13 cellular contexts compared by ENCODE assay signal in genomic region chr15:56205061-56205876, GRCh38. TPM values are rescaled to one million over a fixed set of nuclear protein-coding genes. Genes with fewer than 3 reads are reported as not detected.
DNase-seq lines count a peak whose midpoint lies in the region; ATAC-seq, FAIRE-seq and TF ChIP-seq lines count a peak whose summit lies in the region.
"Had no signal": no experiment of that assay in that cellular context is flagged by ENCODE, and none has a peak within 500 bp of the region (broad histone marks: within the 10 kb centered on the region; RNA-seq: fewer than 3 reads in every experiment).

No MANE protein-coding gene starts in this region.

- no peak overlapping the region for H3K4me3 ChIP-seq in HepG2 (replicated peaks in 1 of 3; ENCODE audit: insufficient read depth in 1 of 3, low read depth in 2 of 3, low read length in 3 of 3)
- no peak overlapping the region for H3K4me3 ChIP-seq in right lobe of liver

- H3K9ac ChIP-seq in HepG2 (ENCODE audit: insufficient read depth, low read depth, low read length), result no peak overlapping the region

- H3K36me3 ChIP-seq in HepG2 (replicated peaks in 1 of 2; ENCODE audit: control insufficient read depth in 1 of 2, insufficient read depth in 2 of 2, low read length in 2 of 2) (peaks cover 6 to 13% of the 10 kb centered on the region in 2 experiments), right lobe of liver (no peaks in the 10 kb centered on the region)
- H3K36me3 ChIP-seq: neutrophil had no signal

- CTCF ChIA-PET in HepG2 (lab: Yijun Ruan, JAX; ENCODE audit: low intra/inter-chr PET ratio, low total read pairs), result no interaction called here

- DNase-seq in HepG2 (ENCODE audit: low spot score), result no peak
- DNase-seq in right lobe of liver, result no peak
- DNase-seq in activated T-helper 1 cell treated with anti-CD3 and anti-CD28 coated beads, Interleukin-12 subunit alpha, Interleukin-12 subunit beta, Interleukin-2, Interleukin-4 antibody, amounts not matched to agents 30 ng/mL and 10 ng/mL and 1 ng/mL, durations not matched to agents 14 hours and 24 hours and 36 hours (ENCODE audit: low spot score), result no peak
- DNase-seq in glomerular endothelial cell (ENCODE audit: extremely low read depth, low read depth, low spot score), result peak; percentile 18
- DNase-seq in anterior cingulate cortex (lab: John Stamatoyannopoulos, UW), result no peak
- no peak for DNase-seq in NCI-H1105 treated with DMSO at 0.1 percent for 48 hours (lab: John Stamatoyannopoulos, UW)
- DNase-seq in GDM1 (lab: John Stamatoyannopoulos, UW), result no peak
- DNase-seq: activated naive CD4-positive, alpha-beta T cell treated with anti-CD3 and anti-CD28 coated beads for 36 hours; SHP77; stimulated activated naive CD8-positive, alpha-beta T cell treated with anti-CD3 and anti-CD28 coated beads, Interleukin-15, Interleukin-2, amounts not matched to agents 100 U/mL and 50 U/mL, for 24 hours had no signal

- H3K79me2 ChIP-seq in HepG2 (ENCODE audit: insufficient read depth, low read length), result peaks cover 78% of the 10 kb centered on the region

- no TSS peak for BruUV-seq in HepG2 (replicated peaks; lab: Mats Ljungman, UMichigan)

- H3K9me3 ChIP-seq in HepG2 (ENCODE audit: low read length) (no peaks in the 10 kb centered on the region), right lobe of liver (no peaks in the 10 kb centered on the region)
- H3K9me3 ChIP-seq: neutrophil had no signal

- peak; percentile 21 for FAIRE-seq in HepG2 (lab: Jason Lieb, UNC)

- POLR2A ChIA-PET in HepG2 (lab: Yijun Ruan, JAX), result no interaction called here

- no peaks in the 10 kb centered on the region for H3K27me3 Mint-ChIP-seq in activated T-helper 1 cell treated with anti-CD3 and anti-CD28 coated beads, Interleukin-12 subunit alpha, Interleukin-12 subunit beta, Interleukin-2, Interleukin-4 antibody, amounts not matched to agents 30 ng/mL and 10 ng/mL and 1 ng/mL, durations not matched to agents 14 hours and 24 hours and 36 hours (ENCODE audit: insufficient read depth)

- TF ChIP-seq POLR2A in HepG2 (IDR thresholded peaks at IDR 0.05; ENCODE audit: insufficient read depth in 1 of 2, low read depth in 2 of 2, low read length in 2 of 2) (no peak), right lobe of liver (IDR thresholded peaks at IDR 0.05) (no peak)

- peaks cover 17% of the 10 kb centered on the region; the same call in 1 of the 2 replicates for H3K4me1 ChIP-seq in HepG2 (ENCODE audit: insufficient read depth, low read length)
- H3K4me1 ChIP-seq in right lobe of liver, result no peaks in the 10 kb centered on the region

- TF ChIP-seq RAD21 in HepG2 (CRISPR knock-in tag; IDR thresholded peaks at IDR 0.05), result no peak

- TF ChIP-seq EP300 in HepG2 (IDR thresholded peaks at IDR 0.05; ENCODE audit: low read depth in 2 of 2, low read length in 2 of 2), result no peak
- no peak for TF ChIP-seq EP300 in HepG2 (CRISPR knock-in tag; IDR thresholded peaks at IDR 0.05; ENCODE audit: borderline replicate concordance)

- H3K27me3 ChIP-seq in HepG2 (ENCODE audit: control insufficient read depth in 1 of 2, insufficient read depth in 2 of 2, low read length in 2 of 2) (no peaks in the 10 kb centered on the region), right lobe of liver (no peaks in the 10 kb centered on the region)
- H3K27me3 ChIP-seq: neutrophil had no signal

- in situ Hi-C loops in HepG2 (cut with HindIII; ENCODE audit: extremely low pct_ligation_motif_present, low pct_unique_long_range_greater_than_20kb), result no loop called here

- no peaks in the 10 kb centered on the region; the same call in 1 of the 2 replicates for H4K20me1 ChIP-seq in HepG2 (ENCODE audit: insufficient read depth, low read length)

- H3K4me3 Mint-ChIP-seq in activated T-helper 1 cell treated with anti-CD3 and anti-CD28 coated beads, Interleukin-12 subunit alpha, Interleukin-12 subunit beta, Interleukin-2, Interleukin-4 antibody, amounts not matched to agents 30 ng/mL and 10 ng/mL and 1 ng/mL, durations not matched to agents 14 hours and 24 hours and 36 hours, result no peak overlapping the region
- H3K4me3 Mint-ChIP-seq: activated naive CD4-positive, alpha-beta T cell treated with anti-CD3 and anti-CD28 coated beads for 36 hours had no signal

- H3K9me3 Mint-ChIP-seq in activated T-helper 1 cell treated with anti-CD3 and anti-CD28 coated beads, Interleukin-12 subunit alpha, Interleukin-12 subunit beta, Interleukin-2, Interleukin-4 antibody, amounts not matched to agents 30 ng/mL and 10 ng/mL and 1 ng/mL, durations not matched to agents 14 hours and 24 hours and 36 hours, result peaks cover 2% of the 10 kb centered on the region
- H3K9me3 Mint-ChIP-seq: activated naive CD4-positive, alpha-beta T cell treated with anti-CD3 and anti-CD28 coated beads for 36 hours had no signal

- H3K36me3 Mint-ChIP-seq in activated T-helper 1 cell treated with anti-CD3 and anti-CD28 coated beads, Interleukin-12 subunit alpha, Interleukin-12 subunit beta, Interleukin-2, Interleukin-4 antibody, amounts not matched to agents 30 ng/mL and 10 ng/mL and 1 ng/mL, durations not matched to agents 14 hours and 24 hours and 36 hours (ENCODE audit: low read depth), result peaks cover 10% of the 10 kb centered on the region

- H3K4me2 ChIP-seq in HepG2 (ENCODE audit: low read depth, low read length), result no peak overlapping the region

- intact Hi-C loops in HepG2 (cut with micrococcal nuclease; ENCODE audit: unreplicated experiment) (no loop called here), right lobe of liver (cut with DNase I) (no loop called here)
- intact Hi-C loops in activated T-helper 1 cell treated with anti-CD3 and anti-CD28 coated beads, Interleukin-12 subunit alpha, Interleukin-12 subunit beta, Interleukin-2, Interleukin-4 antibody, amounts not matched to agents 30 ng/mL and 10 ng/mL and 1 ng/mL, durations not matched to agents 14 hours and 24 hours and 36 hours (cut with micrococcal nuclease), result loop anchor here (5.0 kb wide), 1 partner anchor 38 kb away; no protein-coding TSS in a partner anchor

- ATAC-seq in HepG2 (no peak), right lobe of liver (no peak), GM21528 (IDR thresholded peaks at IDR 0.05; ENCODE audit: low FRiP score, unreplicated experiment) (no peak)
- ATAC-seq: HCT116; stimulated activated naive CD8-positive, alpha-beta T cell treated with anti-CD3 and anti-CD28 coated beads, Interleukin-15, Interleukin-2, amounts not matched to agents 100 U/mL and 50 U/mL, for 24 hours had no signal

- TF ChIP-seq CTCF in HepG2 (CRISPR knock-in tag; IDR thresholded peaks at IDR 0.05) (no peak), right lobe of liver (IDR thresholded peaks at IDR 0.05) (no peak)

- H2AFZ ChIP-seq in HepG2 (ENCODE audit: low read length), result no peak overlapping the region

- H3K27ac ChIP-seq in HepG2 (ENCODE audit: extremely low read length, insufficient read depth, low read length) (no peak overlapping the region), right lobe of liver (no peak overlapping the region)
- H3K27ac ChIP-seq: neutrophil had no signal

- H3K27ac Mint-ChIP-seq in activated T-helper 1 cell treated with anti-CD3 and anti-CD28 coated beads, Interleukin-12 subunit alpha, Interleukin-12 subunit beta, Interleukin-2, Interleukin-4 antibody, amounts not matched to agents 30 ng/mL and 10 ng/mL and 1 ng/mL, durations not matched to agents 14 hours and 24 hours and 36 hours, result peak overlapping the region; percentile 13
- H3K27ac Mint-ChIP-seq: activated naive CD4-positive, alpha-beta T cell treated with anti-CD3 and anti-CD28 coated beads for 36 hours had no signal

- H3K4me1 Mint-ChIP-seq in activated T-helper 1 cell treated with anti-CD3 and anti-CD28 coated beads, Interleukin-12 subunit alpha, Interleukin-12 subunit beta, Interleukin-2, Interleukin-4 antibody, amounts not matched to agents 30 ng/mL and 10 ng/mL and 1 ng/mL, durations not matched to agents 14 hours and 24 hours and 36 hours (ENCODE audit: low read depth), result peaks cover 59% of the 10 kb centered on the region

TF ChIP-seq in HepG2, 621 proteins besides CTCF, POLR2A, EP300 and RAD21 (continues in another document):
- TF ChIP-seq ZKSCAN1 (IDR thresholded peaks at IDR 0.05; ENCODE audit: low read length), result no peak
- no peak for TF ChIP-seq IKZF5 (CRISPR knock-in tag; IDR thresholded peaks at IDR 0.05)

RNA-seq across cellular contexts. Expression of gene RFX7, which starts 38.4 kb away (rescaled TPM):
- total RNA-seq in HepG2 (2016; rRNA removed; fragmentation: Illumina TruSeq; extraction: Trizol) (8.5 and 13.2 TPM in 2 replicates), right lobe of liver (1 to 10 TPM; 4.5 to 7.1 (median 5.8) TPM), glomerular endothelial cell (14.7 and 21.5 TPM in 2 replicates)
- total RNA-seq in HepG2 (2016; cell fraction: cytosol; rRNA removed; fragmentation: Illumina TruSeq; extraction: Trizol; ENCODE audit: low read depth), result 0.61 and 0.71 TPM in 2 replicates
- 8.1 and 12.6 TPM in 2 replicates for total RNA-seq in HepG2 (2016; cell fraction: insoluble cytoplasmic fraction; rRNA removed; fragmentation: Illumina TruSeq; extraction: Trizol)
- 4.4 and 4.9 TPM in 2 replicates for total RNA-seq in HepG2 (2016; cell fraction: membrane; rRNA removed; fragmentation: Illumina TruSeq; extraction: Trizol)
- 14.1 and 17.4 TPM in 2 replicates for total RNA-seq in HepG2 (2016; cell fraction: nucleus; rRNA removed; fragmentation: Illumina TruSeq; extraction: Trizol)
- polyA plus RNA-seq in HepG2 (2011; rRNA removed), result 9.7 and 10.4 TPM in 2 replicates
- polyA plus RNA-seq in HepG2 (2011; cell fraction: cytosol; rRNA removed), result 4.1 and 5.6 TPM in 2 replicates
- 22.7 and 25.1 TPM in 2 replicates for polyA plus RNA-seq in HepG2 (2011; cell fraction: nucleus; rRNA removed)
- polyA plus RNA-seq in HepG2 (2012), result 12.4 and 13.6 TPM in 2 replicates
- polyA plus RNA-seq in HepG2 (2016; cell fraction: cytosol; fragmentation: Illumina TruSeq; extraction: Trizol; ENCODE audit: low read depth), result 0.29 TPM in 2 replicates
- 12.3 and 13.9 TPM in 2 replicates for polyA plus RNA-seq in HepG2 (2016; cell fraction: insoluble cytoplasmic fraction; fragmentation: Illumina TruSeq; extraction: Trizol; ENCODE audit: low read depth)
- polyA plus RNA-seq in HepG2 (2016; cell fraction: membrane; fragmentation: Illumina TruSeq; extraction: Trizol; ENCODE audit: low read depth), result 1.4 and 1.7 TPM in 2 replicates
- polyA plus RNA-seq in HepG2 (2016; cell fraction: nucleus; fragmentation: Illumina TruSeq; extraction: Trizol; ENCODE audit: insufficient read depth, low read depth), result 44.5 and 48.9 TPM in 2 replicates
- 19.3 and 20.3 TPM in 2 replicates for polyA minus RNA-seq in HepG2 (2011; rRNA and poly(A)+ RNA removed; ENCODE audit: low replicate concordance)
- 13.1 and 15.6 TPM in 2 replicates for polyA minus RNA-seq in HepG2 (2011; cell fraction: cytosol; rRNA and poly(A)+ RNA removed)
- polyA minus RNA-seq in HepG2 (2011; cell fraction: nucleus; rRNA and poly(A)+ RNA removed), result 22.4 and 24.4 TPM in 2 replicates
- total RNA-seq in activated T-helper 1 cell treated with anti-CD3 and anti-CD28 coated beads, Interleukin-12 subunit alpha, Interleukin-12 subunit beta, Interleukin-2, Interleukin-4 antibody, amounts not matched to agents 30 ng/mL and 10 ng/mL and 1 ng/mL, durations not matched to agents 14 hours and 24 hours and 36 hours, result 40.7 and 41.7 TPM in 2 replicates
